8 cellular contexts compared by ENCODE assay signal in genomic region chr11:63813035-63813562, GRCh38. TPM values are rescaled to one million over a fixed set of nuclear protein-coding genes. Genes with fewer than 3 reads are reported as not detected.
DNase-seq lines count a peak whose midpoint lies in the region; ATAC-seq, FAIRE-seq and TF ChIP-seq lines count a peak whose summit lies in the region.

A gene with protein sequence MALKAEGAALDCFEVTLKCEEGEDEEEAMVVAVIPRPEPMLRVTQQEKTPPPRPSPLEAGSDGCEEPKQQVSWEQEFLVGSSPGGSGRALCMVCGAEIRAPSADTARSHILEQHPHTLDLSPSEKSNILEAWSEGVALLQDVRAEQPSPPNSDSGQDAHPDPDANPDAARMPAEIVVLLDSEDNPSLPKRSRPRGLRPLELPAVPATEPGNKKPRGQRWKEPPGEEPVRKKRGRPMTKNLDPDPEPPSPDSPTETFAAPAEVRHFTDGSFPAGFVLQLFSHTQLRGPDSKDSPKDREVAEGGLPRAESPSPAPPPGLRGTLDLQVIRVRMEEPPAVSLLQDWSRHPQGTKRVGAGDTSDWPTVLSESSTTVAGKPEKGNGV (plus strand): TSS chr11:63813456. CDS start chr11:63813687, 231 bp downstream.

- 1% methylated on average over 34 of the region's 65 CpGs; no CpG with 5 or more reads in 1 of the 2 experiments for WGBS in H1 (ENCODE audit: extremely low coverage in 1 of 2, insufficient coverage in 1 of 2, insufficient read length in 1 of 2, insufficient replicate concordance in 2 of 2, low coverage in 1 of 2, low lambda C conversion rate in 2 of 2, missing lambda C conversion rate in 1 of 2), 2 experiments

- CTCF ChIA-PET in H1 (lab: Charles Lee; ENCODE audit: partially characterized antibody): interaction anchor here (0.9 kb wide), 1 partner anchor 18 kb away, joined by 3 read pairs; no protein-coding TSS in a partner anchor

- H3K36me3 Mint-ChIP-seq in memory B cell: peaks cover 7% of the 10 kb centered on the region

- no peak within 1 kb of the TSS for H2BK15ac ChIP-seq in H1 (ENCODE audit: low read length)

- H3K4me3 Mint-ChIP-seq in memory B cell: peak within 1 kb of the TSS; percentile 84

- H2BK5ac ChIP-seq in H1 (ENCODE audit: low read depth, low read length): peak within 1 kb of the TSS; percentile 96

- peaks cover 14 to 24% (median 20%) of the 10 kb centered on the region in 4 experiments for H3K36me3 ChIP-seq in H1 (ENCODE audit: control insufficient read depth in 2 of 4, insufficient read depth in 4 of 4, low read length in 3 of 4)

- FAIRE-seq in H1 (lab: Jason Lieb, UNC): no peak

- H4K20me1 ChIP-seq in H1 (replicated peaks in 1 of 2; ENCODE audit: control insufficient read depth in 1 of 2, insufficient read depth in 2 of 2, low read length in 2 of 2): peaks cover 13 to 24% of the 10 kb centered on the region in 2 experiments

- no peak within 1 kb of the TSS for H3K27ac Mint-ChIP-seq in memory B cell

- H3K9me3 ChIP-seq in H1 (ENCODE audit: insufficient read depth in 2 of 2, low read depth in 1 of 2, low read length in 1 of 2): no peaks in the 10 kb centered on the region

- H3K14ac ChIP-seq in H1 (ENCODE audit: insufficient read length): no peak within 1 kb of the TSS

- DNase-seq in CD1c-positive myeloid dendritic cell (ENCODE audit: extremely low spot score): peak; percentile 82
- peak; percentile 29 for DNase-seq in NCI-H82 treated with DMSO at 0.1 percent for 48 hours (lab: John Stamatoyannopoulos, UW; ENCODE audit: unreplicated experiment)
- DNase-seq in activated CD8-positive, alpha-beta memory T cell treated with anti-CD3 and anti-CD28 coated beads for 4 hours (ENCODE audit: low read depth in 2 of 2): peak; percentile 35 to 42
- peak in 1 of 2 experiments; percentile 88 for DNase-seq in H1 (ENCODE audit: low read depth in 1 of 2, low spot score in 2 of 2)
- DNase-seq in memory B cell (ENCODE audit: low spot score in 2 of 2): peak; percentile 53 to 70
- DNase-seq in stimulated activated CD4-positive, alpha-beta T cell treated with anti-CD3 and anti-CD28 coated beads, TNF-alpha, amount 100 ng/mL, for 48 hours (ENCODE audit: low read depth in 3 of 3): peak; percentile 38 to 67 (median 44)

- no peak for TF ChIP-seq EP300 in H1 (IDR thresholded peaks at IDR 0.05; ENCODE audit: borderline replicate concordance in 1 of 2, low read depth in 2 of 2, low read length in 2 of 2)

- peak within 1 kb of the TSS; percentile 84 for H3K56ac ChIP-seq in H1 (replicated peaks; ENCODE audit: insufficient read length, low read depth, low read length)

- H3K79me2 ChIP-seq in H1 (ENCODE audit: control insufficient read depth in 1 of 2, insufficient read depth in 2 of 2, low read length in 2 of 2): peaks cover 16 to 45% of the 10 kb centered on the region in 2 experiments

- no peaks in the 10 kb centered on the region for H3K27me3 Mint-ChIP-seq in memory B cell

- peak within 1 kb of the TSS; percentile 79 to 91 (median 90) for H3K4me3 ChIP-seq in H1 (ENCODE audit: extremely low read depth in 1 of 4, insufficient read depth in 2 of 4, low read depth in 3 of 4, low read length in 4 of 4)

- no peak within 1 kb of the TSS for H2BK120ac ChIP-seq in H1 (replicated peaks; ENCODE audit: low read depth, low read length)

- no peaks in the 10 kb centered on the region; a peak in 1 of 7 replicates for H3K27me3 ChIP-seq in H1 (replicated peaks in 1 of 4; ENCODE audit: control insufficient read depth in 3 of 4, extremely low read depth in 1 of 4, insufficient read depth in 3 of 4, low read length in 3 of 4)

- peak within 1 kb of the TSS; percentile 97 for H4K5ac ChIP-seq in H1 (ENCODE audit: insufficient read length, low read depth, low read length)

- peak within 1 kb of the TSS; percentile 89 for H4K8ac ChIP-seq in H1 (ENCODE audit: extremely low read depth, insufficient read depth, low read length)

- TF ChIP-seq RAD21 in H1 (IDR thresholded peaks at IDR 0.05 in 1 of 2, conservative IDR thresholded peaks at IDR 0.05 in 1 of 2; ENCODE audit: low read depth in 2 of 2, low read length in 2 of 2): no peak

- POLR2A ChIA-PET in H1 (lab: Charles Lee; ENCODE audit: partially characterized antibody): interaction anchor here (2.0 to 9.0 kb wide), 5 partner anchors 10 to 52 kb away, joined by 9 to 85 read pairs (median 19); partner anchors contain the start of gene ZFTA

- H2AK5ac ChIP-seq in H1 (ENCODE audit: low read depth, low read length): peak within 1 kb of the TSS; percentile 78; the same call in 1 of the 2 replicates

- no peak within 1 kb of the TSS for H3K23ac ChIP-seq in H1 (ENCODE audit: insufficient read length)

- peaks cover 4 to 20% (median 12%) of the 10 kb centered on the region in 4 experiments; a peak in 6 of 7 replicates for H3K4me1 ChIP-seq in H1 (replicated peaks in 1 of 4; ENCODE audit: control insufficient read depth in 3 of 4, insufficient read depth in 4 of 4, low read length in 3 of 4)

- peak within 1 kb of the TSS; percentile 99 for H4K91ac ChIP-seq in H1 (replicated peaks; ENCODE audit: insufficient read length, low read length)

- TF ChIP-seq POLR2A in H1 (IDR thresholded peaks at IDR 0.05; ENCODE audit: control extremely low read depth in 1 of 2, low read depth in 2 of 2, low read length in 2 of 2): no peak

- H2BK12ac ChIP-seq in H1 (ENCODE audit: low read depth, low read length): peak within 1 kb of the TSS; percentile 27; the same call in 1 of the 2 replicates

- H3K18ac ChIP-seq in H1 (ENCODE audit: extremely low read depth, low read length): peak within 1 kb of the TSS; percentile 98

- H3K4me1 Mint-ChIP-seq in memory B cell: peaks cover 19% of the 10 kb centered on the region

- H3K9ac ChIP-seq in H1 (replicated peaks in 1 of 4; ENCODE audit: extremely low read depth in 1 of 4, low read depth in 3 of 4, low read length in 3 of 4): peak within 1 kb of the TSS; percentile 72 to 96 (median 92)

- H3K9me3 Mint-ChIP-seq in memory B cell: no peaks in the 10 kb centered on the region

- H3K27ac ChIP-seq in H1 (ENCODE audit: low read depth, low read length): peak within 1 kb of the TSS; percentile 92

- H3K23me2 ChIP-seq in H1 (ENCODE audit: low read depth, low read length): peaks cover 13% of the 10 kb centered on the region; the same call in 1 of the 2 replicates

- no peak for TF ChIP-seq CTCF in H1 (IDR thresholded peaks at IDR 0.05; ENCODE audit: control extremely low read depth in 1 of 3, insufficient read depth in 1 of 3, low read depth in 1 of 3, low read length in 3 of 3)

- no peak within 1 kb of the TSS; the same call in 1 of the 2 replicates for H2AFZ ChIP-seq in H1 (ENCODE audit: low read length)

- peak within 1 kb of the TSS; percentile 70 for H3K4ac ChIP-seq in H1 (replicated peaks; ENCODE audit: insufficient read length, low read depth, low read length)

- H3K4me2 ChIP-seq in H1 (ENCODE audit: insufficient read depth in 1 of 2, low read depth in 2 of 2, low read length in 2 of 2): peak within 1 kb of the TSS; percentile 79 to 84

- H2BK20ac ChIP-seq in H1 (ENCODE audit: low read length): no peak within 1 kb of the TSS

- peaks cover 26% of the 10 kb centered on the region for H3K79me1 ChIP-seq in H1 (ENCODE audit: low read depth, low read length)

- ATAC-seq in GM19395 (IDR thresholded peaks at IDR 0.05; ENCODE audit: unreplicated experiment) (peak; percentile 78), HG03521 (IDR thresholded peaks at IDR 0.05; ENCODE audit: unreplicated experiment) (peak; percentile 78), memory B cell (ENCODE audit: low read depth) (peak; percentile 91)

RNA-seq across cellular contexts. Expression of the gene that starts here (rescaled TPM):
- 99.7 and 104 TPM in 2 replicates for total RNA-seq in H1 (2021; fragmentation: NEBNext Ultra II Directional; extraction: Animal tissue kit (Norgen Biotek cat#: 25700))
- 78.7 and 112 TPM in 2 replicates for polyA plus RNA-seq in H1 (2011; rRNA removed)
- polyA plus RNA-seq in H1 (2011; cell fraction: cytosol; rRNA removed): 111 TPM
- 95.2 TPM for polyA plus RNA-seq in H1 (2011; cell fraction: nucleus; rRNA removed)
- 78.1 to 103 TPM (median 96.8 TPM) in 4 replicates for polyA plus RNA-seq in H1 (2012, experiment 1 of 2)
- 96.2 TPM for polyA plus RNA-seq in H1 (2012, experiment 2 of 2)
- 70.5 TPM for polyA plus RNA-seq in H1 (2013, experiment 1 of 2)
- polyA plus RNA-seq in H1 (2013, experiment 2 of 2): 71.0 TPM
- 17.8 and 20.3 TPM in 2 replicates for polyA minus RNA-seq in H1 (2011; rRNA and poly(A)+ RNA removed)
- 41.1 TPM for polyA minus RNA-seq in H1 (2011; cell fraction: cytosol; rRNA and poly(A)+ RNA removed)
- polyA minus RNA-seq in H1 (2011; cell fraction: nucleus; rRNA and poly(A)+ RNA removed): 32.2 TPM
